7 cellular contexts compared by ENCODE assay signal in the genomic region with DNA sequence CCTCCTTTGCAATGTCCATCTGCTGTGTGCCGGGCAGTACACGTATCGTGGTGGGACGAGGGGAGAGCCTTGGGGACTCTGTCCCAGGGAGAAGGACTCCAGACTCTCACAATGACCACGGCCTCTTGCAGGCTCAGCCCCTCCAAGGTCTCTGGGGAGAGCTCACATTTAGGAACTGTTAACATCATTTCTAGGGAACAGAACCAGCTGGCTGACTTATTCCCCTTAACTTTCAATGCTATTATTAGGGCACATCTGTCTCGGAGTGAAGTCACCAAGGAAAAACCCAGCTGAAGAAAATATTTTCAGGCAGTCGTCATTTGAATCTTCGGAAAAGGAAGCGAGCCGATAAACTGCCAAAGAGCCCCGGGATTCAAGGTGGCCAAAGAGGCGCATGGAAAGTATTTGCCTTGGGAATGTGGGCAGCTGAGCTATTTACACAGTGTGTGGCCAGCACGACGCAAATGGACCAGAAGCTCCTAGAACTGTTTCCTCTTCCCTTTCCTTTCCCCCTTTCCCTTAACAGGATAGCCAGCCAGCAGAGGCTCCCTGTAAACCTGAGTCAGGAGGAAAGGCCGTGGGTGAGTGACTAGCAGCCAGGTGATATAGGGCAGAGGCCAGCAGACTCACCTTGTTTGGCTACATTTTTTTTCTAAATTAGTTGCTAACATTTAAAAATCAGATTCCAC.
DNase-seq lines count a peak whose midpoint lies in the region; ATAC-seq, FAIRE-seq and TF ChIP-seq lines count a peak whose summit lies in the region.

No MANE protein-coding gene starts in this region.

- no peak for TF ChIP-seq POLR2A in GM12892 (IDR thresholded peaks at IDR 0.05; ENCODE audit: low read depth, low read length)

- peak overlapping the region; percentile 34 to 60 for H3K9ac ChIP-seq in kidney (ENCODE audit: low read length in 2 of 2)

- no peak for ATAC-seq in stimulated activated naive B cell treated with anti-CD40 and anti-IgM and Interleukin-4, amounts not matched to agents 10 μg/mL and 1 μg/mL and 100 μg/mL, for 72 hours (replicated peaks)
- no peak for ATAC-seq in GM18520 (IDR thresholded peaks at IDR 0.05; ENCODE audit: unreplicated experiment)

- no peaks in the 10 kb centered on the region; the same call in 1 of the 2 replicates for H3K27me3 Mint-ChIP-seq in HFFc6 (ENCODE audit: insufficient read depth)
- no peaks in the 10 kb centered on the region for H3K27me3 Mint-ChIP-seq in stimulated activated naive B cell treated with anti-CD40 and anti-IgM and Interleukin-4, amounts not matched to agents 10 μg/mL and 1 μg/mL and 100 μg/mL, for 72 hours

- TF ChIP-seq CTCF in HFFc6 (IDR thresholded peaks at IDR 0.05): no peak
- no peak for TF ChIP-seq CTCF in kidney (IDR thresholded peaks at IDR 0.05; ENCODE audit: borderline replicate concordance, extremely low read depth, insufficient read depth)

- no peaks in the 10 kb centered on the region for H3K36me3 Mint-ChIP-seq in HFFc6 (ENCODE audit: low read depth)
- H3K36me3 Mint-ChIP-seq in stimulated activated naive B cell treated with anti-CD40 and anti-IgM and Interleukin-4, amounts not matched to agents 10 μg/mL and 1 μg/mL and 100 μg/mL, for 72 hours: peaks cover 44 to 53% of the 10 kb centered on the region in 2 donors

- H3K27ac ChIP-seq in angular gyrus (ENCODE audit: low read depth, low read length): peak overlapping the region; percentile 79
- H3K27ac ChIP-seq in kidney (ENCODE audit: low read depth in 2 of 2, low read length in 2 of 2): peak overlapping the region; percentile 63 to 87

- H3K9me3 ChIP-seq in kidney (ENCODE audit: control insufficient read depth in 1 of 2, low read length in 2 of 2): no peaks in the 10 kb centered on the region

- peak; percentile 82 for DNase-seq in HFFc6
- DNase-seq in kidney: peak; percentile 75
- DNase-seq in stimulated activated naive B cell treated with anti-CD40 and anti-IgM and Interleukin-4, amounts not matched to agents 10 μg/mL and 1 μg/mL and 100 μg/mL, for 72 hours: no peak
- no peak for DNase-seq in NCI-H2227 (lab: John Stamatoyannopoulos, UW; ENCODE audit: unreplicated experiment)
- DNase-seq in GM12892 (ENCODE audit: insufficient read length): no peak

- H3K4me1 Mint-ChIP-seq in HFFc6 (ENCODE audit: low read depth): peaks cover 52% of the 10 kb centered on the region
- H3K4me1 Mint-ChIP-seq in stimulated activated naive B cell treated with anti-CD40 and anti-IgM and Interleukin-4, amounts not matched to agents 10 μg/mL and 1 μg/mL and 100 μg/mL, for 72 hours: peaks cover 0 to 67% of the 10 kb centered on the region in 2 donors

- H3K27ac Mint-ChIP-seq in HFFc6: peak overlapping the region; percentile 87
- peak overlapping the region; percentile 95 for H3K27ac Mint-ChIP-seq in stimulated activated naive B cell treated with anti-CD40 and anti-IgM and Interleukin-4, amounts not matched to agents 10 μg/mL and 1 μg/mL and 100 μg/mL, for 72 hours

- H3K4me3 ChIP-seq in kidney (ENCODE audit: low read length in 2 of 2): no peak overlapping the region

- H3K9me3 Mint-ChIP-seq in HFFc6: no peaks in the 10 kb centered on the region
- H3K9me3 Mint-ChIP-seq in stimulated activated naive B cell treated with anti-CD40 and anti-IgM and Interleukin-4, amounts not matched to agents 10 μg/mL and 1 μg/mL and 100 μg/mL, for 72 hours: no peaks in the 10 kb centered on the region

- FAIRE-seq in kidney (lab: Jason Lieb, UNC) (no peak), GM12892 (lab: Jason Lieb, UNC) (no peak)

- H3K36me3 ChIP-seq in kidney (ENCODE audit: control insufficient read depth in 1 of 2, insufficient read depth in 2 of 2, low read length in 2 of 2): no peaks in the 10 kb centered on the region

- intact Hi-C loops in kidney (cut with DNase I): no loop called here

- peaks cover 41 to 53% of the 10 kb centered on the region in 2 donors for H3K4me1 ChIP-seq in kidney (ENCODE audit: control insufficient read depth in 1 of 2, insufficient read depth in 1 of 2, low read depth in 1 of 2, low read length in 2 of 2)

- peak overlapping the region; percentile 64 for H3K4me3 Mint-ChIP-seq in HFFc6
- H3K4me3 Mint-ChIP-seq in stimulated activated naive B cell treated with anti-CD40 and anti-IgM and Interleukin-4, amounts not matched to agents 10 μg/mL and 1 μg/mL and 100 μg/mL, for 72 hours: peak overlapping the region in 1 of 2 donors; percentile 17

Comparison
In these comparisons a context has a peak if more than half of its experiments do, and no peak if none do; other contexts are left out.
1. DNase-seq: peak in HFFc6 (single experiment) and kidney (single experiment); none in stimulated activated naive B cell treated with anti-CD40 and anti-IgM and Interleukin-4, amounts not matched to agents 10 μg/mL and 1 μg/mL and 100 μg/mL, for 72 hours (single experiment), NCI-H2227 (single experiment) and GM12892 (single experiment).